ENCODE assay signal across 29 cellular contexts in genomic region chr9:134192311-134192950, GRCh38. TPM values are rescaled to one million over a fixed set of nuclear protein-coding genes. Genes with fewer than 3 reads are reported as not detected.
A peak's percentile ranks its signal among the peaks of the same experiment; 100 is the strongest.
DNase-seq lines count a peak whose midpoint lies in the region; ATAC-seq and TF ChIP-seq lines count a peak whose summit lies in the region.
"Had no signal": no experiment of that assay in that cellular context is flagged by ENCODE, and none has a peak within 500 bp of the region (broad histone marks: within the 10 kb centered on the region; RNA-seq: fewer than 3 reads in every experiment).

No MANE protein-coding gene starts in this region.

- peaks cover 20% of the 10 kb centered on the region for H3K4me1 Mint-ChIP-seq in T-helper 17 cell

- no peaks in the 10 kb centered on the region for H3K27me3 Mint-ChIP-seq in T-helper 17 cell

- TF ChIP-seq CTCF in lower lobe of right lung (IDR thresholded peaks at IDR 0.05) = no peak
- TF ChIP-seq CTCF in spleen (IDR thresholded peaks at IDR 0.05 in 8 of 11, conservative IDR thresholded peaks at IDR 0.05 in 3 of 11) = no peak

- no peaks in the 10 kb centered on the region for H3K36me3 ChIP-seq in H7 (replicated peaks; ENCODE audit: control insufficient read depth, insufficient read depth, low read length)
- H3K36me3 ChIP-seq in lower lobe of right lung = no peaks in the 10 kb centered on the region
- H3K36me3 ChIP-seq in spleen = no peaks in the 10 kb centered on the region
- H3K36me3 ChIP-seq: adrenal gland, heart left ventricle, pancreas, tibial nerve had no signal

- peaks cover 2% of the 10 kb centered on the region for H3K36me3 Mint-ChIP-seq in T-helper 17 cell (ENCODE audit: low read depth)

- no peak overlapping the region for H3K4me3 Mint-ChIP-seq in T-helper 17 cell
- H3K4me3 Mint-ChIP-seq: activated naive CD4-positive, alpha-beta T cell treated with anti-CD3 and anti-CD28 coated beads for 36 hours; CD14-positive monocyte; dendritic cell treated with granulocyte-macrophage colony-stimulating factor and Interleukin-4, amounts not matched to agents 40 ng/mL and 50 ng/mL, for 4 days; H9; nephron progenitor cell had no signal

- peak overlapping the region; percentile 37 for H3K27ac Mint-ChIP-seq in T-helper 17 cell
- H3K27ac Mint-ChIP-seq: activated naive CD4-positive, alpha-beta T cell treated with anti-CD3 and anti-CD28 coated beads for 36 hours; dendritic cell treated with granulocyte-macrophage colony-stimulating factor and Interleukin-4, amounts not matched to agents 40 ng/mL and 50 ng/mL, for 4 days had no signal

- H3K27me3 ChIP-seq in H7 (ENCODE audit: control insufficient read depth, insufficient read depth, low read length) (peaks cover 2% of the 10 kb centered on the region), lower lobe of right lung (ENCODE audit: low read depth) (peaks cover 12% of the 10 kb centered on the region), spleen (replicated peaks in 1 of 7) (peaks cover 0 to 24% (median 0%) of the 10 kb centered on the region in 7 donors)
- H3K27me3 ChIP-seq: adrenal gland, tibial nerve had no signal

- no peak overlapping the region for H3K4me3 ChIP-seq in H7 (ENCODE audit: insufficient read depth, low read depth, low read length)
- H3K4me3 ChIP-seq in lower lobe of right lung = no peak overlapping the region
- H3K4me3 ChIP-seq in spleen = no peak overlapping the region
- H3K4me3 ChIP-seq: adrenal gland, body of pancreas, heart left ventricle, pancreas, tibial nerve had no signal

- no peaks in the 10 kb centered on the region for H3K9me3 ChIP-seq in T-helper 17 cell (ENCODE audit: control insufficient read depth, low read length, poor library complexity, severe bottlenecking)
- H3K9me3 ChIP-seq in lower lobe of right lung = no peaks in the 10 kb centered on the region
- H3K9me3 ChIP-seq in spleen = no peaks in the 10 kb centered on the region
- H3K9me3 ChIP-seq: adrenal gland, body of pancreas, Caco-2, heart left ventricle, pancreas, tibial nerve had no signal

- no peak overlapping the region for H3K27ac ChIP-seq in lower lobe of right lung
- no peak overlapping the region for H3K27ac ChIP-seq in spleen
- H3K27ac ChIP-seq: adrenal gland, body of pancreas, heart left ventricle, pancreas, tibial nerve had no signal

- DNase-seq in H7 (peak; percentile 61), T-helper 17 cell (no peak), lower lobe of right lung (peak; percentile 20), spleen (peak; percentile 51), C1 segment of cervical spinal cord (lab: John Stamatoyannopoulos, UW) (no peak)
- DNase-seq in activated effector memory CD4-positive, alpha-beta T cell treated with anti-CD3 and anti-CD28 coated beads, Interleukin-2, amount 50 U/mL, for 16 hours = no peak
- DNase-seq in stimulated activated naive CD4-positive, alpha-beta T cell treated with Interleukin-2 at 50 U/mL for 16 hours (lab: John Stamatoyannopoulos, UW) = no peak
- DNase-seq: activated CD4-positive, alpha-beta T cell treated with anti-CD3 and anti-CD28 coated beads, Interleukin-2, amount 50 U/mL, for 48 hours; activated CD8-positive, alpha-beta memory T cell treated with anti-CD3 and anti-CD28 coated beads, Interleukin-2, amount 50 U/mL, for 4 hours; activated naive CD4-positive, alpha-beta T cell treated with anti-CD3 and anti-CD28 coated beads for 36 hours; Caco-2; H9; Karpas-422; kidney glomerular epithelial cell; mammary epithelial cell; NCI-H2081; NCI-H774; nephron progenitor cell had no signal

- ATAC-seq in T-helper 17 cell (no peak), lower lobe of right lung (peak in 1 of 2 donors; percentile 17)
- ATAC-seq: body of pancreas, heart left ventricle, pancreas had no signal

- WGBS in spleen, 5 donors = 84 to 86% (median 85%) methylated on average over 8 to 12 of the region's 12 CpGs

- intact Hi-C loops in lower lobe of right lung (cut with DNase I) (no loop called here), spleen (cut with DNase I; ENCODE audit: low total_unique reads) (no loop called here)

- TF ChIP-seq POLR2A in spleen (IDR thresholded peaks at IDR 0.05) = no peak

- H3K4me1 ChIP-seq in lower lobe of right lung (peaks cover 9% of the 10 kb centered on the region), spleen (peaks cover 9 to 44% (median 22%) of the 10 kb centered on the region in 6 donors)
- H3K4me1 ChIP-seq: Caco-2, pancreas had no signal

RNA-seq across cellular contexts. Expression of gene RNU6ATAC, which starts 28.1 kb away (rescaled TPM):
- not detected in 2 replicates for total RNA-seq in H7 (2014; rRNA removed; shearing (Covaris generic))
- total RNA-seq in T-helper 17 cell (10 to 100 TPM; 66.4 to 90.1 TPM), lower lobe of right lung (248 TPM), spleen (100 to 1,000 TPM in 4 of 7 donors, not detected in 3; 223 to 404 (median 271) TPM)
- polyA plus RNA-seq in spleen = not detected
- total RNA-seq: body of pancreas, G401, RPMI7951, SK-MEL-5, tibial nerve had no signal
- polyA plus RNA-seq: adrenal gland, CD14-positive monocyte, esophagus, heart left ventricle, mammary epithelial cell, pancreas had no signal

RNA-seq across cellular contexts. Expression of gene WDR5, which starts 56.5 kb away (rescaled TPM):
- total RNA-seq in H7 (2014; rRNA removed; shearing (Covaris generic)) = 40.3 and 40.9 TPM in 2 replicates
- total RNA-seq in T-helper 17 cell (10 to 100 TPM; 18.3 to 18.4 TPM), lower lobe of right lung (22.6 TPM), spleen (10 to 100 TPM; 13.8 to 23.1 (median 19.1) TPM)
- 10 to 100 TPM; 15.4 to 31.3 (median 19.3) TPM for polyA plus RNA-seq in spleen

Comparison
In these comparisons a context has a peak if more than half of its experiments do, and no peak if none do; other contexts are left out.
1. DNase-seq: peak in H7 (single experiment), lower lobe of right lung (single experiment) and spleen (single experiment); none in T-helper 17 cell (0 of 3), activated effector memory CD4-positive, alpha-beta T cell treated with anti-CD3 and anti-CD28 coated beads, Interleukin-2, amount 50 U/mL, for 16 hours (single experiment), C1 segment of cervical spinal cord (0 of 14) and stimulated activated naive CD4-positive, alpha-beta T cell treated with Interleukin-2 at 50 U/mL for 16 hours (single experiment).